8 cellular contexts compared by ENCODE assay signal in the genomic region with DNA sequence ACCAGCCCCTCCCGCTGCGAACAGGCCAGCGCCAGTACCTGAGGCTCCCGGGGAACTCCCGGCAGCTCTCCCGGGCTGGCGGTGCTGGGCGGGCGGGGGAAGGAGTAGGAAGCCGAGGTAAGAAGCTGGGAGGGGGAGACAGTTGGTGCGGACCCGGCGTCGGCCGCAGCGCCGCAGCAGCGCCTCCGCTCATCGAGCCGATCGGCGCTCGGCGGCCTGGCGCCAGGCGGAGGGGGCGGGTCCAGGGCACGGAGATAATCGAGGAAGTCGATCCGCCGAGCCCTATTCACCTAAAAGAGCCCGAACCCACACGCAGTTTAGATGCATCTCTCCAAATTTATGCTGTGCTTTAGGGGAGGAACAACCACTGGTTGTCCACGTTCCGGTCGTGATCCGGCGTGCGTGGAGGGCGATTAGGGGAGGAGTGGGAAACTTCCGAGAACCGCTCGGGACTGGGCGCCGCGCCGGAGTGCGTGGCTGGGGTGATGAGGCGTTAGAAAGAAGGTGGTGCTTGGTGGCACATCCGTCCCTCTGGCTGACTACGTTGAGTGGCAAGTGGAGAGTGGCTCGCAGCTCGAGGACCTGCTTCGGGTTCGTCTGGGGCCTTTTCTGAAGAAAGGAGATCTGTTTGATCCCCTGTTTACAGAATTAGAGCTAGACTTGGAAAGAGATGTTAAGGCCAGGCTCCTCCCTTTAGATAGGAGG. TPM values are rescaled to one million over a fixed set of nuclear protein-coding genes. Genes with fewer than 3 reads are reported as not detected.
DNase-seq lines count a peak whose midpoint lies in the region; ATAC-seq and TF ChIP-seq lines count a peak whose summit lies in the region.

A gene with protein sequence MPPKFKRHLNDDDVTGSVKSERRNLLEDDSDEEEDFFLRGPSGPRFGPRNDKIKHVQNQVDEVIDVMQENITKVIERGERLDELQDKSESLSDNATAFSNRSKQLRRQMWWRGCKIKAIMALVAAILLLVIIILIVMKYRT (minus strand): TSS at position 194 of the 705 bp plus-strand sequence. CDS start 3,651 bp downstream, outside the sequence.

- DNase-seq in COR-L47 (lab: John Stamatoyannopoulos, UW) (peak; percentile 77), GM20000 (ENCODE audit: low spot score) (peak; percentile 86), HS-5 (ENCODE audit: low read depth) (peak; percentile 62), NOMO-1 treated with DMSO at 0.1 percent for 48 hours (lab: John Stamatoyannopoulos, UW; ENCODE audit: unreplicated experiment) (peak; percentile 70), mesenchymal stem cell (peak; percentile 89)
- peak; percentile 90 for DNase-seq in activated CD8-positive, alpha-beta memory T cell treated with anti-CD3 and anti-CD28 coated beads, Interleukin-2, amount 10 ng/mL, durations not matched to agents 7 days and 5 days
- peak; percentile 76 to 84 (median 78) for DNase-seq in effector memory CD8-positive, alpha-beta T cell
- DNase-seq in stimulated activated CD8-positive, alpha-beta memory T cell treated with anti-CD3 and anti-CD28 coated beads, Interleukin-12 subunit alpha, Interleukin-12 subunit beta, amount 100 ng/mL, for 24 hours (ENCODE audit: extremely low read depth): peak; percentile 77

- CTCF ChIA-PET in activated CD8-positive, alpha-beta memory T cell treated with anti-CD3 and anti-CD28 coated beads, Interleukin-2, amount 10 ng/mL, durations not matched to agents 7 days and 5 days (lab: Charles Lee): interaction anchor here (1.0 to 5.7 kb wide), 11 partner anchors 12 to 917 kb away, joined by 3 to 34 read pairs (median 4); partner anchors contain the start of genes FASLG, METTL13 and PRRC2C

- H3K79me1 ChIP-seq in mesenchymal stem cell (replicated peaks; ENCODE audit: low read length, poor library complexity, severe bottlenecking): peaks cover 15% of the 10 kb centered on the region

- peak within 1 kb of the TSS; percentile 98 for H2BK15ac ChIP-seq in mesenchymal stem cell (ENCODE audit: low read depth, poor library complexity, severe bottlenecking)

- peak within 1 kb of the TSS; percentile 95 for H4K8ac ChIP-seq in mesenchymal stem cell (ENCODE audit: low read length)

- peak within 1 kb of the TSS; percentile 96 for H2AFZ ChIP-seq in mesenchymal stem cell (ENCODE audit: low read depth, low read length)

- H3K4me3 Mint-ChIP-seq in activated CD8-positive, alpha-beta memory T cell treated with anti-CD3 and anti-CD28 coated beads, Interleukin-2, amount 10 ng/mL, durations not matched to agents 7 days and 5 days: peak within 1 kb of the TSS; percentile 97
- H3K4me3 Mint-ChIP-seq in effector memory CD8-positive, alpha-beta T cell: peak within 1 kb of the TSS; percentile 98

- peak within 1 kb of the TSS; percentile 88 to 92 for H3K4ac ChIP-seq in mesenchymal stem cell (ENCODE audit: low read depth in 1 of 2, low read length in 2 of 2)

- H3K27ac ChIP-seq in mesenchymal stem cell (ENCODE audit: low read length, poor library complexity, severe bottlenecking): peak within 1 kb of the TSS; percentile 96

- TF ChIP-seq CTCF in GM20000 (IDR thresholded peaks at IDR 0.05; ENCODE audit: extremely low read depth, missing control alignments): no peak

- H3K9me3 Mint-ChIP-seq in activated CD8-positive, alpha-beta memory T cell treated with anti-CD3 and anti-CD28 coated beads, Interleukin-2, amount 10 ng/mL, durations not matched to agents 7 days and 5 days (ENCODE audit: low read depth): no peaks in the 10 kb centered on the region
- no peaks in the 10 kb centered on the region for H3K9me3 Mint-ChIP-seq in effector memory CD8-positive, alpha-beta T cell

- H2AK5ac ChIP-seq in mesenchymal stem cell (ENCODE audit: low read length, severe bottlenecking): no peak within 1 kb of the TSS

- peak; percentile 96 for ATAC-seq in activated CD8-positive, alpha-beta memory T cell treated with anti-CD3 and anti-CD28 coated beads, Interleukin-2, amount 10 ng/mL, durations not matched to agents 7 days and 5 days
- peak; percentile 90 for ATAC-seq in effector memory CD8-positive, alpha-beta T cell (replicated peaks)

- H3K4me1 Mint-ChIP-seq in activated CD8-positive, alpha-beta memory T cell treated with anti-CD3 and anti-CD28 coated beads, Interleukin-2, amount 10 ng/mL, durations not matched to agents 7 days and 5 days: peaks cover 46% of the 10 kb centered on the region
- peaks cover 34 to 52% of the 10 kb centered on the region in 2 donors for H3K4me1 Mint-ChIP-seq in effector memory CD8-positive, alpha-beta T cell (ENCODE audit: low read depth in 2 of 2)

- H3K4me2 ChIP-seq in mesenchymal stem cell (ENCODE audit: low read length, poor library complexity, severe bottlenecking): peak within 1 kb of the TSS; percentile 66

- H4K91ac ChIP-seq in mesenchymal stem cell (ENCODE audit: low read length): peak within 1 kb of the TSS; percentile 96

- peak within 1 kb of the TSS in 1 of 2 experiments; percentile 46 for H3K23ac ChIP-seq in mesenchymal stem cell (ENCODE audit: low read length in 2 of 2)

- peaks cover 12% of the 10 kb centered on the region for H3K36me3 Mint-ChIP-seq in activated CD8-positive, alpha-beta memory T cell treated with anti-CD3 and anti-CD28 coated beads, Interleukin-2, amount 10 ng/mL, durations not matched to agents 7 days and 5 days
- peaks cover 9% of the 10 kb centered on the region for H3K36me3 Mint-ChIP-seq in effector memory CD8-positive, alpha-beta T cell (ENCODE audit: insufficient read depth)

- H2BK12ac ChIP-seq in mesenchymal stem cell (ENCODE audit: low read length in 2 of 2): no peak within 1 kb of the TSS

- H3K27me3 Mint-ChIP-seq in activated CD8-positive, alpha-beta memory T cell treated with anti-CD3 and anti-CD28 coated beads, Interleukin-2, amount 10 ng/mL, durations not matched to agents 7 days and 5 days: no peaks in the 10 kb centered on the region
- H3K27me3 Mint-ChIP-seq in effector memory CD8-positive, alpha-beta T cell: no peaks in the 10 kb centered on the region

- WGBS in mesenchymal stem cell: 2% methylated on average over 43 of the region's 57 CpGs

- H2BK5ac ChIP-seq in mesenchymal stem cell (ENCODE audit: low read depth, low read length, poor library complexity, severe bottlenecking): peak within 1 kb of the TSS; percentile 71

- H3K9me3 ChIP-seq in mesenchymal stem cell (ENCODE audit: control insufficient read depth, low read length): no peaks in the 10 kb centered on the region

- peak within 1 kb of the TSS; percentile 82 to 89 for H3K4me3 ChIP-seq in mesenchymal stem cell (ENCODE audit: insufficient read depth in 1 of 2, low read depth in 1 of 2, low read length in 2 of 2)

- H3K27me3 ChIP-seq in mesenchymal stem cell (ENCODE audit: control insufficient read depth in 1 of 2, insufficient read depth in 1 of 2, low read length in 2 of 2): no peaks in the 10 kb centered on the region

- peaks cover 0 to 14% of the 10 kb centered on the region in 2 experiments for H3K36me3 ChIP-seq in mesenchymal stem cell (ENCODE audit: control insufficient read depth in 1 of 2, insufficient read depth in 2 of 2, low read depth in 1 of 2, low read length in 2 of 2)

- H3K14ac ChIP-seq in mesenchymal stem cell (ENCODE audit: low read length in 2 of 2): peak within 1 kb of the TSS in 1 of 2 experiments; percentile 90

- H3K27ac Mint-ChIP-seq in activated CD8-positive, alpha-beta memory T cell treated with anti-CD3 and anti-CD28 coated beads, Interleukin-2, amount 10 ng/mL, durations not matched to agents 7 days and 5 days: peak within 1 kb of the TSS; percentile 98
- H3K27ac Mint-ChIP-seq in effector memory CD8-positive, alpha-beta T cell: peak within 1 kb of the TSS; percentile 99 to 100

- H3K4me1 ChIP-seq in mesenchymal stem cell (ENCODE audit: control insufficient read depth, insufficient read depth, low read depth, low read length): peaks cover 2% of the 10 kb centered on the region

- H3K18ac ChIP-seq in mesenchymal stem cell (ENCODE audit: low read depth in 1 of 2, low read length in 2 of 2): peak within 1 kb of the TSS; percentile 85 to 97

- H3K9ac ChIP-seq in mesenchymal stem cell (ENCODE audit: low read length): peak within 1 kb of the TSS; percentile 100

- H2BK120ac ChIP-seq in mesenchymal stem cell (ENCODE audit: low read depth, low read length): peak within 1 kb of the TSS; percentile 90

RNA-seq across cellular contexts. Expression of the gene that starts here (rescaled TPM):
- total RNA-seq in activated CD8-positive, alpha-beta memory T cell treated with anti-CD3 and anti-CD28 coated beads, Interleukin-2, amount 10 ng/mL, durations not matched to agents 7 days and 5 days: 10 to 100 TPM; 12.5 to 16.9 TPM
- 8.6 TPM for polyA plus RNA-seq in mesenchymal stem cell (2013, experiment 1 of 2)
- polyA plus RNA-seq in mesenchymal stem cell (2013, experiment 2 of 2): 9.3 TPM

Comparison
In these comparisons a context has a peak if more than half of its experiments do, and no peak if none do; other contexts are left out.
1. Peak in every context shown above with its lines: DNase-seq, ATAC-seq, H3K4me3 ChIP-seq and H3K27ac ChIP-seq.